16 cellular contexts compared by ENCODE assay signal in genomic region chr14:36751920-36752319, GRCh38.
DNase-seq lines count a peak whose midpoint lies in the region; ATAC-seq and TF ChIP-seq lines count a peak whose summit lies in the region.
"Had no signal": no experiment of that assay in that cellular context is flagged by ENCODE, and none has a peak within 500 bp of the region (broad histone marks: within the 10 kb centered on the region; RNA-seq: fewer than 3 reads in every experiment).

No MANE protein-coding gene starts in this region.

- H3K4me1 ChIP-seq in mammary epithelial cell (ENCODE audit: insufficient read depth, low read length) (no peaks in the 10 kb centered on the region), esophagus (ENCODE audit: control insufficient read depth in 2 of 2, insufficient read depth in 2 of 2, low read length in 1 of 2) (peaks cover 0 to 9% of the 10 kb centered on the region in 2 donors), foreskin keratinocyte (no peaks in the 10 kb centered on the region)
- H3K4me1 ChIP-seq: BE2C had no signal

- H3K27ac ChIP-seq in mammary epithelial cell (ENCODE audit: insufficient read depth, low read depth, low read length) (no peak overlapping the region), esophagus (ENCODE audit: low read depth in 2 of 2, low read length in 1 of 2) (peak overlapping the region; percentile 64 to 68), foreskin keratinocyte (no peak overlapping the region)
- H3K27ac ChIP-seq: HL-60 had no signal

- in situ Hi-C loops in mammary epithelial cell (cut with MboI; ENCODE audit: low sequenced_read_pairs in 2 of 2) = no loop called here

- H3K9me3 ChIP-seq in mammary epithelial cell (replicated peaks; ENCODE audit: insufficient read depth, low read length) (no peaks in the 10 kb centered on the region), esophagus (ENCODE audit: control insufficient read depth in 2 of 2, insufficient read depth in 1 of 2, low read depth in 1 of 2, low read length in 1 of 2) (no peaks in the 10 kb centered on the region)
- H3K9me3 ChIP-seq: BE2C had no signal

- H4K20me1 ChIP-seq in mammary epithelial cell (ENCODE audit: insufficient read depth, low read length) = no peaks in the 10 kb centered on the region

- dilution Hi-C loops in mammary epithelial cell (cut with HindIII; ENCODE audit: low sequenced_read_pairs) = no loop called here

- intact Hi-C loops in mammary epithelial cell (cut with micrococcal nuclease) = no loop called here
- intact Hi-C loops in posterior cingulate gyrus (cut with DNase I) = no loop called here

- TF ChIP-seq CTCF in mammary epithelial cell (conservative IDR thresholded peaks at IDR 0.05 in 1 of 2, IDR thresholded peaks at IDR 0.05 in 1 of 2; ENCODE audit: extremely low read depth in 1 of 2, insufficient read depth in 1 of 2, low read depth in 1 of 2, low read length in 2 of 2) = no peak
- TF ChIP-seq CTCF in foreskin keratinocyte (conservative IDR thresholded peaks at IDR 0.05) = no peak

- DNase-seq in NCI-H69 (lab: John Stamatoyannopoulos, UW) (peak; percentile 21), mammary epithelial cell (peak; percentile 20), foreskin keratinocyte (peak in 1 of 2 donors; percentile 36), cerebellar cortex (ENCODE audit: low spot score) (no peak), posterior cingulate gyrus (no peak)
- DNase-seq in activated CD8-positive, alpha-beta memory T cell treated with anti-CD3 and anti-CD28 coated beads, Interleukin-2, amount 50 U/mL, for 48 hours = no peak
- DNase-seq: BE2C; C1 segment of cervical spinal cord; CD4-positive, CD25-positive, alpha-beta regulatory T cell; CD8-positive, alpha-beta memory T cell; COR-L47; HCEC 1CT had no signal

- H3K27me3 ChIP-seq in mammary epithelial cell (ENCODE audit: insufficient read depth, low read length) = peaks cover 4% of the 10 kb centered on the region
- no peaks in the 10 kb centered on the region for H3K27me3 ChIP-seq in esophagus (ENCODE audit: control insufficient read depth in 1 of 2, insufficient read depth in 2 of 2, low read length in 2 of 2)
- no peaks in the 10 kb centered on the region for H3K27me3 ChIP-seq in foreskin keratinocyte
- H3K27me3 ChIP-seq: BE2C had no signal

- no peaks in the 10 kb centered on the region for H3K36me3 ChIP-seq in mammary epithelial cell (ENCODE audit: insufficient read depth, low read length)
- no peaks in the 10 kb centered on the region for H3K36me3 ChIP-seq in esophagus (ENCODE audit: control insufficient read depth in 2 of 2, insufficient read depth in 2 of 2, low read length in 1 of 2)
- H3K36me3 ChIP-seq: BE2C had no signal

- no peak overlapping the region for H3K9ac ChIP-seq in mammary epithelial cell (ENCODE audit: insufficient read depth, low read length)

- CTCF ChIA-PET in mammary epithelial cell (lab: Charles Lee; ENCODE audit: low non-redundant PET) = no interaction called here

- H2AFZ ChIP-seq in mammary epithelial cell (ENCODE audit: low read depth, low read length) = no peak overlapping the region
- H2AFZ ChIP-seq: GM23338 had no signal

- no peak overlapping the region for H3K4me3 ChIP-seq in mammary epithelial cell (replicated peaks in 1 of 3; ENCODE audit: insufficient read depth in 1 of 3, low read depth in 2 of 3, low read length in 3 of 3)
- no peak overlapping the region for H3K4me3 ChIP-seq in esophagus (ENCODE audit: low read depth in 1 of 2, low read length in 2 of 2)
- H3K4me3 ChIP-seq: GM23338 had no signal

- ATAC-seq in foreskin keratinocyte (peak; percentile 38), HG03521 (IDR thresholded peaks at IDR 0.05; ENCODE audit: unreplicated experiment) (no peak)
- ATAC-seq: GM23338 had no signal

- 94% methylated on average over 3 of the region's 3 CpGs for WGBS in mammary epithelial cell (ENCODE audit: low coverage, missing lambda C conversion rate)
- WGBS in esophagus, 2 donors = 74 to 86% methylated on average over 3 of the region's 3 CpGs

- no peaks in the 10 kb centered on the region for H3K79me2 ChIP-seq in mammary epithelial cell (ENCODE audit: insufficient read depth, low read length)

- BruUV-seq in mammary epithelial cell (replicated peaks; lab: Mats Ljungman, UMichigan) = no TSS peak

- H3K4me2 ChIP-seq in mammary epithelial cell (ENCODE audit: insufficient read depth, low read depth, low read length) = no peak overlapping the region
- H3K4me2 ChIP-seq: GM23338 had no signal

Comparison
In these comparisons a context has a peak if more than half of its experiments do, and no peak if none do; other contexts are left out.
1. DNase-seq: peak in NCI-H69 (single experiment) and mammary epithelial cell (single experiment); none in cerebellar cortex (single experiment), activated CD8-positive, alpha-beta memory T cell treated with anti-CD3 and anti-CD28 coated beads, Interleukin-2, amount 50 U/mL, for 48 hours (single experiment) and posterior cingulate gyrus (0 of 10).
2. H3K27ac ChIP-seq: peak in esophagus (2 of 2); none in mammary epithelial cell (single experiment) and foreskin keratinocyte (single experiment).